Comparison of ENCODE assay signal across 9 cellular contexts in the genomic region with DNA sequence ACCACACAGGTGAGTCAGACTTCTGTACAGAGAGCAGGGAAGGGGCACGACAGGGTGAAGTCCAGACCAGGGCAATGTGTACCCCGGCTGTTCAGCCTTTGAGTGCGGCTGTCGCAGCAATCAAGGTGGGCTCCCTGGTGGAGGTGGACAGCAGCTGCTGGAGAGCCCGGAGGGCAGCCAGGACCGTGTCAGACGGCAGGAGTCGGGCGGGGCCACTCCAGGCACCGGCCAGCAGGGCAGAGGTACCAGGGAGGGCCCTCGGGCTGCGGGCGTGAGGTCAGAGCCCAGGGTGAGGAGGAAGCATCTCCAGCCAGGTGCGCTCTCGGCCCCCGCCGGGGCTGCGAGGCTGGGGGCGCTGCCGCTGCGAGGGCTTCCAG. TPM values are rescaled to one million over a fixed set of nuclear protein-coding genes. Genes with fewer than 3 reads are reported as not detected.
A peak's percentile ranks its signal among the peaks of the same experiment; 100 is the strongest.
DNase-seq lines count a peak whose midpoint lies in the region; ATAC-seq and TF ChIP-seq lines count a peak whose summit lies in the region.
"Had no signal": no experiment of that assay in that cellular context is flagged by ENCODE, and none has a peak within 500 bp of the region (broad histone marks: within the 10 kb centered on the region; RNA-seq: fewer than 3 reads in every experiment).

No MANE protein-coding gene starts in this region.

- H3K27me3 ChIP-seq in HL-60 (ENCODE audit: insufficient read depth, poor library complexity, severe bottlenecking) = no peaks in the 10 kb centered on the region

- TF ChIP-seq CTCF in HL-60 (IDR thresholded peaks at IDR 0.05; ENCODE audit: insufficient read depth, low read length) = no peak

- H3K27me3 Mint-ChIP-seq in activated naive CD8-positive, alpha-beta T cell treated with anti-CD3 and anti-CD28 coated beads for 36 hours = no peaks in the 10 kb centered on the region

- H3K4me1 Mint-ChIP-seq in activated naive CD8-positive, alpha-beta T cell treated with anti-CD3 and anti-CD28 coated beads for 36 hours = peaks cover 20% of the 10 kb centered on the region

- peak overlapping the region; percentile 83 for H3K4me3 Mint-ChIP-seq in activated naive CD8-positive, alpha-beta T cell treated with anti-CD3 and anti-CD28 coated beads for 36 hours

- H3K4me3 ChIP-seq in HL-60 (replicated peaks; ENCODE audit: insufficient read depth, low read length) (peak overlapping the region; percentile 49), iPS-11a (ENCODE audit: low read depth, low read length) (peak overlapping the region; percentile 72)

- peak overlapping the region; percentile 76 for H3K27ac ChIP-seq in HL-60 (replicated peaks)

- peaks cover 30% of the 10 kb centered on the region for H3K36me3 Mint-ChIP-seq in activated naive CD8-positive, alpha-beta T cell treated with anti-CD3 and anti-CD28 coated beads for 36 hours

- H3K27ac Mint-ChIP-seq in activated naive CD8-positive, alpha-beta T cell treated with anti-CD3 and anti-CD28 coated beads for 36 hours = peak overlapping the region; percentile 93

- ATAC-seq in HG03039 (IDR thresholded peaks at IDR 0.05; ENCODE audit: unreplicated experiment) = no peak

- H3K9me3 Mint-ChIP-seq in activated naive CD8-positive, alpha-beta T cell treated with anti-CD3 and anti-CD28 coated beads for 36 hours = no peaks in the 10 kb centered on the region

- DNase-seq in NK-92 treated with Interleukin-12 subunit alpha and Interleukin-12 subunit beta, amount 100 ng/mL, for 24 hours (lab: John Stamatoyannopoulos, UW) = peak; percentile 53
- DNase-seq in NK-92 (lab: John Stamatoyannopoulos, UW; ENCODE audit: unreplicated experiment) (no peak), HL-60 (ENCODE audit: low read depth in 1 of 2, low spot score in 1 of 2) (no peak), NOMO-1 treated with dmso at 0.1 percent for 144 hours (lab: John Stamatoyannopoulos, UW; ENCODE audit: unreplicated experiment) (no peak)
- DNase-seq in activated naive CD8-positive, alpha-beta T cell treated with anti-CD3 and anti-CD28 coated beads for 36 hours = no peak
- peak; percentile 67 for DNase-seq in stimulated activated CD8-positive, alpha-beta memory T cell treated with anti-CD3 and anti-CD28 coated beads, Interleukin-4, amount 100 ng/mL, for 48 hours

RNA-seq across cellular contexts. Expression of a gene that starts 0.8 kb away (rescaled TPM):
- 100 to 1,000 TPM; 134 to 137 TPM for total RNA-seq in activated naive CD8-positive, alpha-beta T cell treated with anti-CD3 and anti-CD28 coated beads for 36 hours

RNA-seq across cellular contexts. Expression of a gene that starts 41.3 kb away (rescaled TPM):
- 10 to 100 TPM; 32.6 to 34.8 TPM for total RNA-seq in activated naive CD8-positive, alpha-beta T cell treated with anti-CD3 and anti-CD28 coated beads for 36 hours

RNA-seq across cellular contexts. Expression of a gene that starts 41.5 kb away (rescaled TPM):
- total RNA-seq in activated naive CD8-positive, alpha-beta T cell treated with anti-CD3 and anti-CD28 coated beads for 36 hours = 10 to 100 TPM; 14.5 to 15.2 TPM

RNA-seq across cellular contexts. Expression of a gene that starts 52.8 kb away (rescaled TPM):
- total RNA-seq in activated naive CD8-positive, alpha-beta T cell treated with anti-CD3 and anti-CD28 coated beads for 36 hours = not detected
- total RNA-seq: dermis microvascular lymphatic vessel endothelial cell had no signal

Comparison
In these comparisons a context has a peak if more than half of its experiments do, and no peak if none do; other contexts are left out.
1. DNase-seq: peak in NK-92 treated with Interleukin-12 subunit alpha and Interleukin-12 subunit beta, amount 100 ng/mL, for 24 hours (single experiment) and stimulated activated CD8-positive, alpha-beta memory T cell treated with anti-CD3 and anti-CD28 coated beads, Interleukin-4, amount 100 ng/mL, for 48 hours (single experiment); none in NK-92 (single experiment), HL-60 (0 of 2), activated naive CD8-positive, alpha-beta T cell treated with anti-CD3 and anti-CD28 coated beads for 36 hours (single experiment) and NOMO-1 treated with dmso at 0.1 percent for 144 hours (single experiment).